ENCODE assay signal across 8 cellular contexts in genomic region chr3:158672293-158673176, GRCh38. TPM values are rescaled to one million over a fixed set of nuclear protein-coding genes. Genes with fewer than 3 reads are reported as not detected.
DNase-seq lines count a peak whose midpoint lies in the region; ATAC-seq, FAIRE-seq and TF ChIP-seq lines count a peak whose summit lies in the region.

LXN (minus strand) TSS chr3:158672648; CDS start chr3:158672478, 170 bp downstream.

- no peaks in the 10 kb centered on the region for H3K9me3 ChIP-seq in Caco-2

- ATAC-seq in GM21367 (IDR thresholded peaks at IDR 0.05; ENCODE audit: unreplicated experiment): peak; percentile 99

- POLR2A ChIA-PET in Caco-2 (lab: Charles Lee): no interaction called here
- POLR2A ChIA-PET in activated CD4-positive, alpha-beta T cell treated with anti-CD3 and anti-CD28 coated beads, Interleukin-2, amount 10 ng/mL, durations not matched to agents 7 days and 5 days (lab: Charles Lee): interaction anchor here (0.6 kb wide), 1 partner anchor 157 kb away, joined by 5 read pairs; no protein-coding TSS in a partner anchor

- no peaks in the 10 kb centered on the region for H3K9me3 Mint-ChIP-seq in Caco-2 (ENCODE audit: unreplicated experiment)
- no peaks in the 10 kb centered on the region for H3K9me3 Mint-ChIP-seq in activated CD4-positive, alpha-beta T cell treated with anti-CD3 and anti-CD28 coated beads, Interleukin-2, amount 10 ng/mL, durations not matched to agents 7 days and 5 days

- FAIRE-seq in HTR-8/SVneo (lab: Jason Lieb, UNC): peak; percentile 67

- H3K36me3 Mint-ChIP-seq in Caco-2 (ENCODE audit: insufficient read depth, unreplicated experiment): peaks cover 20% of the 10 kb centered on the region
- peaks cover 29% of the 10 kb centered on the region for H3K36me3 Mint-ChIP-seq in activated CD4-positive, alpha-beta T cell treated with anti-CD3 and anti-CD28 coated beads, Interleukin-2, amount 10 ng/mL, durations not matched to agents 7 days and 5 days (ENCODE audit: low read depth)

- no peaks in the 10 kb centered on the region for H3K4me1 Mint-ChIP-seq in Caco-2 (ENCODE audit: low read depth, unreplicated experiment)
- peaks cover 28% of the 10 kb centered on the region for H3K4me1 Mint-ChIP-seq in activated CD4-positive, alpha-beta T cell treated with anti-CD3 and anti-CD28 coated beads, Interleukin-2, amount 10 ng/mL, durations not matched to agents 7 days and 5 days

- H3K27me3 ChIP-seq in Caco-2 (replicated peaks; ENCODE audit: control insufficient read depth, insufficient read depth, low read length): no peaks in the 10 kb centered on the region

- intact Hi-C loops in Caco-2 (cut with micrococcal nuclease; ENCODE audit: unreplicated experiment): loop anchor here (2.0 kb wide), 1 partner anchor 118 kb away; no protein-coding TSS in a partner anchor

- H3K27me3 Mint-ChIP-seq in Caco-2 (ENCODE audit: insufficient read depth, unreplicated experiment): no peaks in the 10 kb centered on the region
- no peaks in the 10 kb centered on the region for H3K27me3 Mint-ChIP-seq in activated CD4-positive, alpha-beta T cell treated with anti-CD3 and anti-CD28 coated beads, Interleukin-2, amount 10 ng/mL, durations not matched to agents 7 days and 5 days

- no peak within 1 kb of the TSS for H3K4me3 ChIP-seq in Caco-2 (ENCODE audit: low read depth, low read length)

- H3K27ac Mint-ChIP-seq in Caco-2 (ENCODE audit: unreplicated experiment): no peak within 1 kb of the TSS
- H3K27ac Mint-ChIP-seq in activated CD4-positive, alpha-beta T cell treated with anti-CD3 and anti-CD28 coated beads, Interleukin-2, amount 10 ng/mL, durations not matched to agents 7 days and 5 days: peak within 1 kb of the TSS; percentile 95

- H3K4me3 Mint-ChIP-seq in Caco-2 (ENCODE audit: unreplicated experiment): no peak within 1 kb of the TSS
- H3K4me3 Mint-ChIP-seq in activated CD4-positive, alpha-beta T cell treated with anti-CD3 and anti-CD28 coated beads, Interleukin-2, amount 10 ng/mL, durations not matched to agents 7 days and 5 days: peak within 1 kb of the TSS; percentile 91

- CTCF ChIA-PET in Caco-2 (lab: Charles Lee): interaction anchor here (0.5 kb wide), 1 partner anchor 563 kb away, joined by 4 read pairs; the partner anchor contains the start of gene RSRC1
- CTCF ChIA-PET in activated CD4-positive, alpha-beta T cell treated with anti-CD3 and anti-CD28 coated beads, Interleukin-2, amount 10 ng/mL, durations not matched to agents 7 days and 5 days (lab: Charles Lee): interaction anchor here (1.0 to 1.7 kb wide), 3 partner anchors 11 to 51 kb away, joined by 3 to 17 read pairs (median 4); no protein-coding TSS in a partner anchor

- no peaks in the 10 kb centered on the region for H3K4me1 ChIP-seq in Caco-2

- peak; percentile 17 to 54 for TF ChIP-seq CTCF in Caco-2 (IDR thresholded peaks at IDR 0.05; ENCODE audit: insufficient read depth in 1 of 2, low read depth in 1 of 2, low read length in 1 of 2, severe bottlenecking in 1 of 2, unreplicated experiment in 1 of 2)

- BruUV-seq in Caco-2 (replicated peaks; lab: Mats Ljungman, UMichigan): no TSS peak

- peak; percentile 60 to 64 for DNase-seq in Caco-2
- DNase-seq in HTR-8/SVneo (ENCODE audit: insufficient read length, low spot score): peak; percentile 72
- DNase-seq in activated CD4-positive, alpha-beta T cell treated with anti-CD3 and anti-CD28 coated beads, Interleukin-2, amount 10 ng/mL, durations not matched to agents 7 days and 5 days: peak; percentile 89
- peak; percentile 51 for DNase-seq in dedifferentiated amniotic fluid mesenchymal stem cell (ENCODE audit: extremely low spot score)
- peak; percentile 93 for DNase-seq in kidney tubule cell (ENCODE audit: low spot score)
- peak; percentile 52 for DNase-seq in stimulated activated CD4-positive, alpha-beta T cell treated with anti-CD3 and anti-CD28 coated beads, Interleukin-1b, Interleukin-23, amount 100 ng/mL, for 4 hours (ENCODE audit: low read depth in 2 of 2)
- no peak for DNase-seq in NCI-H774 (lab: John Stamatoyannopoulos, UW)

- no peaks in the 10 kb centered on the region for H3K36me3 ChIP-seq in Caco-2 (ENCODE audit: control insufficient read depth, insufficient read depth, low read length)

RNA-seq across cellular contexts. Expression of gene LXN, which starts in this region (rescaled TPM):
- total RNA-seq in Caco-2 (2022): not detected in 2 replicates
- 10 to 100 TPM in 1 of 2 experiments, 1 to 10 TPM in 1; 9.3 to 11.5 TPM for total RNA-seq in activated CD4-positive, alpha-beta T cell treated with anti-CD3 and anti-CD28 coated beads, Interleukin-2, amount 10 ng/mL, durations not matched to agents 7 days and 5 days

Comparison
In these comparisons a context has a peak if more than half of its experiments do, and no peak if none do; other contexts are left out.
1. RNA of gene LXN (total RNA-seq): 9.3 to 11.5 TPM in activated CD4-positive, alpha-beta T cell treated with anti-CD3 and anti-CD28 coated beads, Interleukin-2, amount 10 ng/mL, durations not matched to agents 7 days and 5 days; not detected in Caco-2; every median in the first group is over 10 times any median in the second.
2. Peak in DNase-seq in Caco-2; RNA of the gene not detected or under 1 TPM.